Comparison of ENCODE assay signal across 8 cellular contexts in the genomic region with DNA sequence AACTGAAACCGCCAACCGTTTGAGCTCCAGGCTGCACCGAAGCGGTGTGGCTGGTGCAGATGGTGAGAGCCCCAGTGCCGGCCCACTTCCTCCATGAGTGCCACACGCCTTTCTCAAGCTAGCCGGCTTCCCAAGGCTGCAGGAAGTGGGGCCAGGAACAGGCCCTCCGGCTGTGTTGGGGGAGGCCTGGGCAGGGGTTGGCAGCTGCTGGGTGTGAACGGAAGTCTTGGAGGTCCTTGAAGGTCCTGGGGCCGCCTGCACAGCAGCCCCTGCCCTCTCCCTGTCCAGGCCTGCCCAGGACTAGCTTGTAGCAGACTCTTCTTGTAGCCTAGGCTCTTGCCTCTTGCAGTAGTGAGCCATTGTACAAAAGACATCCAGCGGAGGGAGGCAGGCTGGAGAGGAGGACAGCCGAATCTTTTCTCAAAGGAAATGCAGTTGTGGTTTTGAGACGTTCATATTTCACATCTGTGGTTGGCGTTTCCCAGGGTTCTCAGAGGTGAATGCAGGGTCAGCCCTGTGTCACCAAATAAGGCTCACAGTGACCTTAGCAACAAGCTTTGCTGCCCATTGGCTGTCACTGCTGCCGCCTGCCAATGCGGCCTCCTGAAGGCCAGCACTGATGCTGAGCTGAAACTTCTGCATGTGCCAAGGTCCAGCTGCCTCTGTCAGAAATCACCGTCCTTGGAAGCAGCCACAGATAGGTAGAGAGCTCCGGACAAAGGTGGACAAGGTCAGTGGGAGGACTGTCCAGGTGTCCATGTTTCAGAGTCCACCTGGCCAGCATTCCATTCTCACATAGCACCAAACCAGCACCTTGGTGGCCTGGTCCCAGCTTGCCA. TPM values are rescaled to one million over a fixed set of nuclear protein-coding genes. Genes with fewer than 3 reads are reported as not detected.
DNase-seq lines count a peak whose midpoint lies in the region; ATAC-seq and TF ChIP-seq lines count a peak whose summit lies in the region.

No MANE protein-coding gene starts in this region.

- no peaks in the 10 kb centered on the region for H3K27me3 Mint-ChIP-seq in naive thymus-derived CD8-positive, alpha-beta T cell

- H3K36me3 ChIP-seq in H7 (replicated peaks; ENCODE audit: control insufficient read depth, insufficient read depth, low read length) = no peaks in the 10 kb centered on the region

- no peak for TF ChIP-seq CTCF in cardiac fibroblast (IDR thresholded peaks at IDR 0.05; ENCODE audit: low read depth, low read length)

- H3K27ac Mint-ChIP-seq in naive thymus-derived CD8-positive, alpha-beta T cell = peak overlapping the region; percentile 90 to 97 (median 95)

- H3K36me3 Mint-ChIP-seq in naive thymus-derived CD8-positive, alpha-beta T cell = peaks cover 0 to 2% (median 0%) of the 10 kb centered on the region in 3 donors

- H3K4me3 ChIP-seq in cardiac fibroblast (replicated peaks in 1 of 2; ENCODE audit: low read depth in 2 of 2, low read length in 2 of 2) (no peak overlapping the region), H7 (ENCODE audit: insufficient read depth, low read depth, low read length) (no peak overlapping the region)

- peak overlapping the region; percentile 70 to 83 (median 76) for H3K4me3 Mint-ChIP-seq in naive thymus-derived CD8-positive, alpha-beta T cell

- peaks cover 48 to 100% (median 96%) of the 10 kb centered on the region in 4 donors for H3K4me1 Mint-ChIP-seq in naive thymus-derived CD8-positive, alpha-beta T cell

- POLR2A ChIA-PET in naive thymus-derived CD8-positive, alpha-beta T cell (lab: Charles Lee) = interaction anchor here (0.7 to 23.2 kb wide), 14 partner anchors 8 to 1187 kb away, joined by 3 to 648 read pairs (median 22); partner anchors contain the start of gene IRF1

- DNase-seq in A172 (ENCODE audit: low spot score) = peak; percentile 85
- DNase-seq in SKM-1 treated with dmso at 0.1 percent for 144 hours (lab: John Stamatoyannopoulos, UW; ENCODE audit: unreplicated experiment) = peak; percentile 98
- DNase-seq in cardiac fibroblast (ENCODE audit: low read depth in 2 of 2) = peak; percentile 54 to 64
- peak in 8 of 10 donors; percentile 40 to 79 (median 73) for DNase-seq in naive thymus-derived CD8-positive, alpha-beta T cell
- no peak for DNase-seq in H7
- DNase-seq in NCI-H1436 (lab: John Stamatoyannopoulos, UW) = no peak

- ATAC-seq in GM18868 (IDR thresholded peaks at IDR 0.05; ENCODE audit: unreplicated experiment) (peak; percentile 45), HG03066 (IDR thresholded peaks at IDR 0.05; ENCODE audit: low read depth, unreplicated experiment) (peak; percentile 63)
- peak; percentile 78 to 79 for ATAC-seq in naive thymus-derived CD8-positive, alpha-beta T cell

- no peaks in the 10 kb centered on the region for H3K9me3 Mint-ChIP-seq in naive thymus-derived CD8-positive, alpha-beta T cell

- H3K27me3 ChIP-seq in H7 (ENCODE audit: control insufficient read depth, insufficient read depth, low read length) = no peaks in the 10 kb centered on the region

RNA-seq across cellular contexts. Expression of gene IRF1, which starts 23.9 kb away (rescaled TPM):
- total RNA-seq in A172 (2014; rRNA removed; shearing (Covaris generic)) = 4.0 and 9.1 TPM in 2 replicates
- total RNA-seq in naive thymus-derived CD8-positive, alpha-beta T cell = 100 to 1,000 TPM; 116 to 127 TPM
- 100 to 1,000 TPM; 108 to 218 (median 141) TPM for polyA plus RNA-seq in naive thymus-derived CD8-positive, alpha-beta T cell
- 4.5 and 6.5 TPM in 2 replicates for total RNA-seq in H7 (2014; rRNA removed; shearing (Covaris generic))

Comparison
In these comparisons a context has a peak if more than half of its experiments do, and no peak if none do; other contexts are left out.
1. DNase-seq: peak in A172 (single experiment), SKM-1 treated with dmso at 0.1 percent for 144 hours (single experiment), cardiac fibroblast (2 of 2) and naive thymus-derived CD8-positive, alpha-beta T cell (8 of 10); none in H7 (single experiment) and NCI-H1436 (single experiment).
2. RNA of gene IRF1, which starts 23.9 kb away (total RNA-seq): 116 to 127 TPM in naive thymus-derived CD8-positive, alpha-beta T cell; 4.5 to 6.5 TPM in H7 and 4.0 to 9.1 TPM in A172; every median in the first group is over 10 times any median in the second.
3. Peak in every context shown above with its lines, with median percentiles within 50 percentile points of each other: ATAC-seq.